ENCODE assay signal across 18 cellular contexts in genomic region chr2:10779776-10780490, GRCh38. TPM values are rescaled to one million over a fixed set of nuclear protein-coding genes. Genes with fewer than 3 reads are reported as not detected.
DNase-seq lines count a peak whose midpoint lies in the region; ATAC-seq and TF ChIP-seq lines count a peak whose summit lies in the region.
"Had no signal": no experiment of that assay in that cellular context is flagged by ENCODE, and none has a peak within 500 bp of the region (broad histone marks: within the 10 kb centered on the region; RNA-seq: fewer than 3 reads in every experiment).

No MANE protein-coding gene starts in this region.

- POLR2A ChIA-PET in HEK293T (lab: Yijun Ruan, JAX), result no interaction called here

- no peaks in the 10 kb centered on the region for H3K27me3 Mint-ChIP-seq in activated CD4-positive, alpha-beta T cell treated with anti-CD3 and anti-CD28 coated beads, Interleukin-2, amount 10 ng/mL, durations not matched to agents 24 days and 14 days
- H3K27me3 Mint-ChIP-seq in Calu3 (ENCODE audit: unreplicated experiment), result no peaks in the 10 kb centered on the region

- H2BK12ac ChIP-seq in trophoblast cell (ENCODE audit: low read length), result no peak overlapping the region

- H3K14ac ChIP-seq in trophoblast cell (ENCODE audit: low read length), result no peak overlapping the region

- H3K4me1 ChIP-seq in trophoblast cell (ENCODE audit: control insufficient read depth in 1 of 2, insufficient read depth in 2 of 2, low read length in 2 of 2), result peaks cover 6 to 9% of the 10 kb centered on the region in 2 experiments

- H4K12ac ChIP-seq in trophoblast cell (ENCODE audit: low read depth, low read length), result no peak overlapping the region

- H3K18ac ChIP-seq in trophoblast cell (ENCODE audit: low read length), result peak overlapping the region; percentile 25

- no peak overlapping the region for H3K27ac ChIP-seq in trophoblast cell (ENCODE audit: low read depth, low read length)
- H3K27ac ChIP-seq: 22Rv1, C4-2B had no signal

- no peak overlapping the region for H4K91ac ChIP-seq in trophoblast cell (ENCODE audit: low read depth, low read length)

- no peak overlapping the region for H3K9ac ChIP-seq in trophoblast cell (ENCODE audit: low read length)

- no peaks in the 10 kb centered on the region for H3K4me1 Mint-ChIP-seq in activated CD4-positive, alpha-beta T cell treated with anti-CD3 and anti-CD28 coated beads, Interleukin-2, amount 10 ng/mL, durations not matched to agents 24 days and 14 days
- peaks cover 17% of the 10 kb centered on the region for H3K4me1 Mint-ChIP-seq in Calu3 (ENCODE audit: low read depth, unreplicated experiment)

- H2BK120ac ChIP-seq in trophoblast cell (ENCODE audit: insufficient read depth, low read length, poor library complexity), result no peak overlapping the region

- CTCF ChIA-PET in Calu3 (lab: Charles Lee), result interaction anchor here (0.6 kb wide), 1 partner anchor 943 kb away, joined by 3 read pairs; no protein-coding TSS in a partner anchor
- CTCF ChIA-PET in HEK293T (lab: Yijun Ruan, JAX), result no interaction called here

- H3K9me3 Mint-ChIP-seq in activated CD4-positive, alpha-beta T cell treated with anti-CD3 and anti-CD28 coated beads, Interleukin-2, amount 10 ng/mL, durations not matched to agents 24 days and 14 days, result no peaks in the 10 kb centered on the region
- no peaks in the 10 kb centered on the region for H3K9me3 Mint-ChIP-seq in Calu3 (ENCODE audit: low read depth, unreplicated experiment)
- H3K9me3 Mint-ChIP-seq: GM23338 had no signal

- no peak overlapping the region for H3K4me2 ChIP-seq in trophoblast cell (ENCODE audit: low read length)
- H3K4me2 ChIP-seq: GM23338 had no signal

- H3K4me3 Mint-ChIP-seq in activated CD4-positive, alpha-beta T cell treated with anti-CD3 and anti-CD28 coated beads, Interleukin-2, amount 10 ng/mL, durations not matched to agents 24 days and 14 days, result no peak overlapping the region
- peak overlapping the region; percentile 17 for H3K4me3 Mint-ChIP-seq in Calu3 (ENCODE audit: low read depth, unreplicated experiment)
- H3K4me3 Mint-ChIP-seq: GM23338 had no signal

- H2AK5ac ChIP-seq in trophoblast cell (ENCODE audit: low read length), result no peak overlapping the region

- H2BK5ac ChIP-seq in trophoblast cell (ENCODE audit: low read depth, low read length, poor library complexity), result no peak overlapping the region

- H4K8ac ChIP-seq in trophoblast cell (ENCODE audit: low read depth, low read length), result no peak overlapping the region

- no peak overlapping the region for H3K23ac ChIP-seq in trophoblast cell (ENCODE audit: low read length)

- peaks cover 57 to 69% of the 10 kb centered on the region in 2 experiments for H3K36me3 ChIP-seq in trophoblast cell (ENCODE audit: control insufficient read depth in 1 of 2, insufficient read depth in 2 of 2, low read length in 2 of 2)

- peaks cover 6% of the 10 kb centered on the region for H3K79me1 ChIP-seq in trophoblast cell (ENCODE audit: low read length)

- no peak overlapping the region for H3K4ac ChIP-seq in trophoblast cell (ENCODE audit: low read depth, low read length)

- ATAC-seq in left lobe of liver (no peak), GM19395 (IDR thresholded peaks at IDR 0.05; ENCODE audit: unreplicated experiment) (no peak)
- ATAC-seq: GM23338, HCT116 had no signal

- H2AFZ ChIP-seq in trophoblast cell (ENCODE audit: insufficient read depth, low read length, poor library complexity), result no peak overlapping the region
- H2AFZ ChIP-seq: GM23338 had no signal

- no peaks in the 10 kb centered on the region for H3K9me3 ChIP-seq in trophoblast cell (ENCODE audit: insufficient read depth, low read depth, low read length)

- no TSS peak for BruUV-seq in Calu3 (replicated peaks; lab: Mats Ljungman, UMichigan)

- H3K27ac Mint-ChIP-seq in activated CD4-positive, alpha-beta T cell treated with anti-CD3 and anti-CD28 coated beads, Interleukin-2, amount 10 ng/mL, durations not matched to agents 24 days and 14 days, result no peak overlapping the region
- H3K27ac Mint-ChIP-seq in Calu3 (ENCODE audit: unreplicated experiment), result peak overlapping the region; percentile 47
- H3K27ac Mint-ChIP-seq: GM23338 had no signal

- intact Hi-C loops in activated CD4-positive, alpha-beta T cell treated with anti-CD3 and anti-CD28 coated beads, Interleukin-2, amount 10 ng/mL, durations not matched to agents 24 days and 14 days (cut with micrococcal nuclease), result no loop called here
- intact Hi-C loops in Calu3 (cut with micrococcal nuclease; ENCODE audit: unreplicated experiment), result loop anchor here (10.0 kb wide), 1 partner anchor 75 kb away; no protein-coding TSS in a partner anchor

- peaks cover 46% of the 10 kb centered on the region for H3K36me3 Mint-ChIP-seq in activated CD4-positive, alpha-beta T cell treated with anti-CD3 and anti-CD28 coated beads, Interleukin-2, amount 10 ng/mL, durations not matched to agents 24 days and 14 days (ENCODE audit: low read depth)
- peaks cover 76% of the 10 kb centered on the region for H3K36me3 Mint-ChIP-seq in Calu3 (ENCODE audit: insufficient read depth, unreplicated experiment)

- TF ChIP-seq CTCF in Calu3 (IDR thresholded peaks at IDR 0.05; ENCODE audit: unreplicated experiment), result no peak
- no peak for TF ChIP-seq CTCF in GM20000 (IDR thresholded peaks at IDR 0.05; ENCODE audit: extremely low read depth, missing control alignments)

- no peaks in the 10 kb centered on the region for H3K79me2 ChIP-seq in trophoblast cell (ENCODE audit: control insufficient read depth, insufficient read depth, low read length, poor library complexity)

- H3K27me3 ChIP-seq in trophoblast cell (ENCODE audit: insufficient read depth, low read length), result no peaks in the 10 kb centered on the region

- DNase-seq in activated CD4-positive, alpha-beta T cell treated with anti-CD3 and anti-CD28 coated beads, Interleukin-2, amount 10 ng/mL, durations not matched to agents 24 days and 14 days, result peak; percentile 53
- DNase-seq in activated CD4-positive, alpha-beta T cell treated with anti-CD3 and anti-CD28 coated beads, Interleukin-2, amount 50 U/mL, for 4 hours, result no peak
- DNase-seq in Calu3, result no peak
- DNase-seq in left lobe of liver (ENCODE audit: low spot score), result peak; percentile 37
- no peak for DNase-seq in trophoblast cell
- DNase-seq in HEK293T (ENCODE audit: extremely low spot score), result no peak
- DNase-seq in GM20000 (ENCODE audit: low spot score), result no peak
- DNase-seq: AML-193, DMS79, NCI-H1105 treated with DMSO at 0.1 percent for 48 hours, NCI-H1694, NCI-H748 treated with DMSO at 0.1 percent for 48 hours, Right ventricle myocardium superior had no signal

- H3K4me3 ChIP-seq in trophoblast cell (ENCODE audit: low read depth, low read length), result no peak overlapping the region
- H3K4me3 ChIP-seq: GM23338 had no signal

- WGBS in trophoblast cell (ENCODE audit: extremely low coverage, insufficient coverage, insufficient read length), result 100% methylated on average over 1 of the region's 25 CpGs

TF ChIP-seq in HEK293T, 16 proteins besides CTCF, POLR2A, EP300 and RAD21:
- TF ChIP-seq ARNT (IDR thresholded peaks at IDR 0.05), result no peak
- no peak for TF ChIP-seq CTBP1 (IDR thresholded peaks at IDR 0.05; ENCODE audit: borderline replicate concordance)
- TF ChIP-seq TARDBP (IDR thresholded peaks at IDR 0.05), result no peak
- TF ChIP-seq SP1 (IDR thresholded peaks at IDR 0.05), result no peak
- TF ChIP-seq ZNF384 (IDR thresholded peaks at IDR 0.05), result no peak

RNA-seq across cellular contexts. Expression of gene PDIA6, which starts 32.7 kb away (rescaled TPM):
- 183 and 187 TPM in 2 replicates for total RNA-seq in activated CD4-positive, alpha-beta T cell treated with anti-CD3 and anti-CD28 coated beads, Interleukin-2, amount 10 ng/mL, durations not matched to agents 24 days and 14 days
- total RNA-seq in Calu3 (2022) (313 and 317 TPM in 2 replicates), left lobe of liver (225 TPM)
- polyA plus RNA-seq in trophoblast cell (2013), result 459 and 461 TPM in 2 replicates

RNA-seq across cellular contexts. Expression of gene ATP6V1C2, which starts 58.5 kb away (rescaled TPM):
- total RNA-seq in activated CD4-positive, alpha-beta T cell treated with anti-CD3 and anti-CD28 coated beads, Interleukin-2, amount 10 ng/mL, durations not matched to agents 24 days and 14 days, result not detected in 2 replicates
- total RNA-seq in Calu3 (2022), result 0.28 and 0.61 TPM in 2 replicates
- 0.10 TPM for total RNA-seq in left lobe of liver
- polyA plus RNA-seq in trophoblast cell (2013), result 75.0 and 76.0 TPM in 2 replicates

Comparison
In these comparisons a context has a peak if more than half of its experiments do, and no peak if none do; other contexts are left out.
1. DNase-seq: peak in activated CD4-positive, alpha-beta T cell treated with anti-CD3 and anti-CD28 coated beads, Interleukin-2, amount 10 ng/mL, durations not matched to agents 24 days and 14 days (single experiment) and left lobe of liver (single experiment); none in activated CD4-positive, alpha-beta T cell treated with anti-CD3 and anti-CD28 coated beads, Interleukin-2, amount 50 U/mL, for 4 hours (0 of 2), Calu3 (single experiment), trophoblast cell (0 of 2), HEK293T (single experiment) and GM20000 (single experiment).